8 cellular contexts compared by ENCODE assay signal in genomic region chrX:107721318-107721717, GRCh38. TPM values are rescaled to one million over a fixed set of nuclear protein-coding genes. Genes with fewer than 3 reads are reported as not detected.
A peak's percentile ranks its signal among the peaks of the same experiment; 100 is the strongest.
DNase-seq lines count a peak whose midpoint lies in the region; ATAC-seq, FAIRE-seq and TF ChIP-seq lines count a peak whose summit lies in the region.

No MANE protein-coding gene starts in this region.

- peaks cover 7% of the 10 kb centered on the region for H3K4me1 ChIP-seq in testis

- H3K9me3 Mint-ChIP-seq in naive B cell: peaks cover 0 to 2% (median 0%) of the 10 kb centered on the region in 7 donors

- H3K27ac Mint-ChIP-seq in naive B cell: peak overlapping the region; percentile 86 to 96 (median 94)

- ATAC-seq in GM21786 (IDR thresholded peaks at IDR 0.05; ENCODE audit: unreplicated experiment): peak; percentile 52
- ATAC-seq in naive B cell (ENCODE audit: low read depth in 2 of 2): peak; percentile 57 to 63

- H3K27me3 ChIP-seq in testis: no peaks in the 10 kb centered on the region

- peak; percentile 80 for FAIRE-seq in GM18507 (lab: Jason Lieb, UNC)

- peak overlapping the region; percentile 66 to 91 (median 86) for H3K4me3 Mint-ChIP-seq in naive B cell

- DNase-seq in GM18507 (ENCODE audit: extremely low spot score, insufficient read length, low read depth) (no peak), Kasumi-1 (lab: John Stamatoyannopoulos, UW) (peak; percentile 43 to 44), naive B cell (peak; percentile 63), hippocampal formation (lab: John Stamatoyannopoulos, UW) (no peak), NCI-H1694 (lab: John Stamatoyannopoulos, UW) (no peak), testis (no peak), DMS53 (lab: John Stamatoyannopoulos, UW) (no peak)

- intact Hi-C loops in testis (cut with DNase I; ENCODE audit: low total_unique reads): no loop called here

- H3K27ac ChIP-seq in testis: peak overlapping the region in 1 of 2 donors; percentile 25

- no peaks in the 10 kb centered on the region for H3K27me3 Mint-ChIP-seq in naive B cell

- H3K4me1 Mint-ChIP-seq in naive B cell: peaks cover 35 to 57% (median 52%) of the 10 kb centered on the region in 3 donors

- 67 to 82% methylated on average over 3 to 9 of the region's 9 CpGs for WGBS in testis, 2 donors

- no peaks in the 10 kb centered on the region for H3K9me3 ChIP-seq in testis

- H3K4me3 ChIP-seq in testis: no peak overlapping the region

- TF ChIP-seq CTCF in testis (IDR thresholded peaks at IDR 0.05): no peak

- H3K36me3 ChIP-seq in testis (ENCODE audit: low read depth, missing control alignments): no peaks in the 10 kb centered on the region

- no peaks in the 10 kb centered on the region for H3K36me3 Mint-ChIP-seq in naive B cell

- TF ChIP-seq POLR2A in testis (IDR thresholded peaks at IDR 0.05): no peak

RNA-seq across cellular contexts. Expression of gene TSC22D3, which starts 54.3 kb away (rescaled TPM):
- polyA plus RNA-seq in naive B cell (ENCODE audit: low read depth in 6 of 6): 1,000 to 10,000 TPM in 5 of 6 donors, 100 to 1,000 TPM in 1; 962 to 3,491 (median 1,874) TPM
- 100 to 1,000 TPM in 1 of 2 donors, 10 to 100 TPM in 1; 98.4 to 123 TPM for total RNA-seq in testis
- 65.5 TPM for polyA plus RNA-seq in testis (ENCODE audit: insufficient read depth, low read depth, low replicate concordance)

RNA-seq across cellular contexts. Expression of gene NCBP2L, which starts 56.2 kb away (rescaled TPM):
- under 1 TPM in 1 of 6 donors, not detected in 5; 0.15 TPM for polyA plus RNA-seq in naive B cell (ENCODE audit: low read depth in 6 of 6)
- total RNA-seq in testis: not detected
- polyA plus RNA-seq in testis (ENCODE audit: insufficient read depth, low read depth, low replicate concordance): 4.5 TPM

Comparison
In these comparisons a context has a peak if more than half of its experiments do, and no peak if none do; other contexts are left out.
1. DNase-seq: peak in Kasumi-1 (2 of 2) and naive B cell (single experiment); none in GM18507 (single experiment), hippocampal formation (0 of 2), NCI-H1694 (single experiment), testis (single experiment) and DMS53 (single experiment).
2. RNA of gene TSC22D3, which starts 54.3 kb away (polyA plus RNA-seq): 962 to 3,491 TPM in naive B cell; 65.5 TPM in testis (single experiment); every median in the first group is over 10 times any median in the second.